ENCODE assay signal across 8 cellular contexts in genomic region chr19:6374179-6374709, GRCh38. TPM values are rescaled to one million over a fixed set of nuclear protein-coding genes. Genes with fewer than 3 reads are reported as not detected.
DNase-seq lines count a peak whose midpoint lies in the region; ATAC-seq and FAIRE-seq lines count a peak whose summit lies in the region.

No MANE protein-coding gene starts in this region.

- no peaks in the 10 kb centered on the region for H3K27me3 ChIP-seq in ACC112 (ENCODE audit: insufficient read depth, low read length)
- no peaks in the 10 kb centered on the region for H3K27me3 ChIP-seq in naive thymus-derived CD4-positive, alpha-beta T cell (ENCODE audit: control insufficient read depth in 2 of 2, insufficient read depth in 2 of 2, low read length in 2 of 2)

- no peak for ATAC-seq in naive thymus-derived CD4-positive, alpha-beta T cell
- ATAC-seq in GM18870 (IDR thresholded peaks at IDR 0.05; ENCODE audit: unreplicated experiment) (no peak), HG03565 (IDR thresholded peaks at IDR 0.05; ENCODE audit: unreplicated experiment) (no peak), GM21717 (IDR thresholded peaks at IDR 0.05; ENCODE audit: unreplicated experiment) (no peak)

- no peaks in the 10 kb centered on the region for H3K36me3 ChIP-seq in ACC112 (ENCODE audit: insufficient read depth, low read length)
- H3K36me3 ChIP-seq in naive thymus-derived CD4-positive, alpha-beta T cell (ENCODE audit: control insufficient read depth in 2 of 3, insufficient read depth in 3 of 3, low read length in 3 of 3): peaks cover 0 to 16% (median 0%) of the 10 kb centered on the region in 3 experiments

- no peak overlapping the region for H3K27ac ChIP-seq in ACC112 (ENCODE audit: low read depth, low read length)
- H3K27ac ChIP-seq in naive thymus-derived CD4-positive, alpha-beta T cell (ENCODE audit: low read depth, low read length): peak overlapping the region; percentile 56

- DNase-seq in HTR-8/SVneo (ENCODE audit: insufficient read length, low spot score) (no peak), cerebellar cortex (ENCODE audit: low spot score) (peak; percentile 50)
- DNase-seq in naive thymus-derived CD4-positive, alpha-beta T cell: no peak
- no peak for DNase-seq in effector CD4-positive, alpha-beta T cell

- H2AFZ ChIP-seq in ACC112 (ENCODE audit: low read length, unreplicated experiment): no peak overlapping the region

- H3K4me1 ChIP-seq in ACC112 (ENCODE audit: control insufficient read depth, insufficient read depth, low read length, unreplicated experiment): peaks cover 8% of the 10 kb centered on the region
- H3K4me1 ChIP-seq in naive thymus-derived CD4-positive, alpha-beta T cell (ENCODE audit: control insufficient read depth in 2 of 2, insufficient read depth in 2 of 2, low read length in 2 of 2): peaks cover 5 to 10% of the 10 kb centered on the region in 2 donors

- H3K9me3 ChIP-seq in naive thymus-derived CD4-positive, alpha-beta T cell (ENCODE audit: control insufficient read depth in 2 of 3, low read length in 3 of 3): no peaks in the 10 kb centered on the region

- POLR2A ChIA-PET in naive thymus-derived CD4-positive, alpha-beta T cell (lab: Charles Lee): interaction anchor here (6.4 kb wide), 1 partner anchor 12 kb away, joined by 85 read pairs; the partner anchor contains the start of gene CLPP

- peaks cover 0 to 2% (median 1%) of the 10 kb centered on the region in 5 donors for H3K36me3 Mint-ChIP-seq in naive thymus-derived CD4-positive, alpha-beta T cell

- CTCF ChIA-PET in naive thymus-derived CD4-positive, alpha-beta T cell (lab: Charles Lee): no interaction called here

- H3K9me3 Mint-ChIP-seq in naive thymus-derived CD4-positive, alpha-beta T cell: peaks cover 0 to 1% (median 0%) of the 10 kb centered on the region in 11 donors

- intact Hi-C loops in naive thymus-derived CD4-positive, alpha-beta T cell (cut with micrococcal nuclease): loop anchor here (5.0 kb wide), 7 partner anchors 363 to 1902 kb away; partner anchors contain the start of genes HDGFL2 (in 2 of the 2), GPR108 (in 1 of the 2), HSD11B1L (in 1 of the 2) and MICOS13 (in 1 of the 2)

- H3K79me2 ChIP-seq in ACC112 (ENCODE audit: control insufficient read depth, insufficient read depth, low read length, unreplicated experiment): no peaks in the 10 kb centered on the region

- peak overlapping the region; percentile 77 for H3K4me3 ChIP-seq in ACC112 (ENCODE audit: low read depth, low read length)
- no peak overlapping the region for H3K4me3 ChIP-seq in naive thymus-derived CD4-positive, alpha-beta T cell (ENCODE audit: low read length)

- H3K4me1 Mint-ChIP-seq in naive thymus-derived CD4-positive, alpha-beta T cell: peaks cover 8 to 22% (median 13%) of the 10 kb centered on the region in 7 donors

- FAIRE-seq in HTR-8/SVneo (lab: Jason Lieb, UNC): peak; percentile 55

- peak overlapping the region in 3 of 9 donors; percentile 76 to 95 (median 82) for H3K27ac Mint-ChIP-seq in naive thymus-derived CD4-positive, alpha-beta T cell

- no peaks in the 10 kb centered on the region for H3K27me3 Mint-ChIP-seq in naive thymus-derived CD4-positive, alpha-beta T cell

- H3K4me3 Mint-ChIP-seq in naive thymus-derived CD4-positive, alpha-beta T cell: peak overlapping the region in 4 of 10 donors; percentile 40 to 89 (median 83)

RNA-seq across cellular contexts. Expression of gene PSPN, which starts 1.5 kb away (rescaled TPM):
- 1 to 10 TPM; 1.8 to 4.0 (median 2.8) TPM for total RNA-seq in naive thymus-derived CD4-positive, alpha-beta T cell
- polyA plus RNA-seq in naive thymus-derived CD4-positive, alpha-beta T cell: under 1 TPM; 0.60 to 0.91 TPM

RNA-seq across cellular contexts. Expression of gene ALKBH7, which starts 1.6 kb away (rescaled TPM):
- 10 to 100 TPM; 33.6 to 90.1 (median 72.9) TPM for total RNA-seq in naive thymus-derived CD4-positive, alpha-beta T cell
- polyA plus RNA-seq in naive thymus-derived CD4-positive, alpha-beta T cell: 100 to 1,000 TPM; 129 to 142 TPM

RNA-seq across cellular contexts. Expression of gene CLPP, which starts 12.9 kb away (rescaled TPM):
- total RNA-seq in naive thymus-derived CD4-positive, alpha-beta T cell: 100 to 1,000 TPM in 1 of 5 experiments, 10 to 100 TPM in 4; 53.2 to 129 (median 75.9) TPM
- polyA plus RNA-seq in naive thymus-derived CD4-positive, alpha-beta T cell: 100 to 1,000 TPM; 156 to 196 TPM

RNA-seq across cellular contexts. Expression of gene GTF2F1, which starts 18.7 kb away (rescaled TPM):
- total RNA-seq in naive thymus-derived CD4-positive, alpha-beta T cell: 10 to 100 TPM; 51.5 to 71.6 (median 61.3) TPM
- 10 to 100 TPM; 17.9 to 33.3 TPM for polyA plus RNA-seq in naive thymus-derived CD4-positive, alpha-beta T cell

RNA-seq across cellular contexts. Expression of gene ACER1, which starts 40.8 kb away (rescaled TPM):
- total RNA-seq in naive thymus-derived CD4-positive, alpha-beta T cell: 1 to 10 TPM in 2 of 5 experiments, under 1 TPM in 3; 0.65 to 2.9 (median 0.87) TPM
- 1 to 10 TPM; 1.1 to 3.9 TPM for polyA plus RNA-seq in naive thymus-derived CD4-positive, alpha-beta T cell
